17 cellular contexts compared by ENCODE assay signal in the genomic region with DNA sequence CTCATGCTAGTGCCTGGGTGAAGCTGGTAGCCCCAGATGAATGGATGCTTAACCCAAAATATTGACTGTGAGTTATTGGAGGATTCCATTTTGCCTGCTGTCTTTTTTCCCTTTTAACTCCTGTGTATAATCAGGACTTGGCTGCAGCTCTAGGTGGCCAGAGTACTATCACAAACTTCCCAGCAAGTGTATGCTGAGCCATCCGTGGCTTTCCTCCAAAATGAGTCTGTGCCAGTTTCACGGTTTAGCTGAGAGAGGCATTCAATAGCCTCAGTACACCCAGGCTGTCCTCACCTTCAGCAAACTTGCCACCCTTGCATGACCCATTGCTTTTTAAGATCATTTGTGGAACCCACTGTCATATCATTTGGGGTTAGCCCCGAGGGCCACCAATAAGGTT. TPM values are rescaled to one million over a fixed set of nuclear protein-coding genes. Genes with fewer than 3 reads are reported as not detected.
DNase-seq lines count a peak whose midpoint lies in the region; ATAC-seq, FAIRE-seq and TF ChIP-seq lines count a peak whose summit lies in the region.
"Had no signal": no experiment of that assay in that cellular context is flagged by ENCODE, and none has a peak within 500 bp of the region (broad histone marks: within the 10 kb centered on the region; RNA-seq: fewer than 3 reads in every experiment).

No MANE protein-coding gene starts in this region.

- TF ChIP-seq POLR2A in HepG2 (IDR thresholded peaks at IDR 0.05; ENCODE audit: insufficient read depth in 1 of 2, low read depth in 2 of 2, low read length in 2 of 2) (no peak), heart left ventricle (IDR thresholded peaks at IDR 0.05) (no peak), tibial nerve (IDR thresholded peaks at IDR 0.05) (no peak)

- intact Hi-C loops in HepG2 (cut with micrococcal nuclease; ENCODE audit: unreplicated experiment): no loop called here
- intact Hi-C loops in heart left ventricle (cut with DNase I): loop anchor here in 3 of 10 donors (5.0 to 10.0 kb wide), 3 partner anchors 33 to 378 kb away; a partner anchor contains a TSS

- H3K9me3 ChIP-seq in liver (ENCODE audit: control insufficient read depth in 4 of 4, low read length in 3 of 4): no peaks in the 10 kb centered on the region
- no peaks in the 10 kb centered on the region for H3K9me3 ChIP-seq in HepG2 (ENCODE audit: low read length)
- H3K9me3 ChIP-seq in heart left ventricle: no peaks in the 10 kb centered on the region
- H3K9me3 ChIP-seq in muscle layer of colon (ENCODE audit: low read length): no peaks in the 10 kb centered on the region
- H3K9me3 ChIP-seq in tibial nerve: no peaks in the 10 kb centered on the region

- no peak overlapping the region for H3K4me2 ChIP-seq in HepG2 (ENCODE audit: low read depth, low read length)

- in situ Hi-C loops in HepG2 (cut with HindIII; ENCODE audit: extremely low pct_ligation_motif_present, low pct_unique_long_range_greater_than_20kb): no loop called here

- no peaks in the 10 kb centered on the region for H3K79me2 ChIP-seq in HepG2 (ENCODE audit: insufficient read depth, low read length)

- TF ChIP-seq RAD21 in liver (IDR thresholded peaks at IDR 0.05) (peak; percentile 54 to 73), HepG2 (CRISPR knock-in tag; IDR thresholded peaks at IDR 0.05) (no peak)

- H3K36me3 ChIP-seq in liver (ENCODE audit: control insufficient read depth in 4 of 4, insufficient read depth in 3 of 4, low read depth in 1 of 4, low read length in 3 of 4): no peaks in the 10 kb centered on the region
- H3K36me3 ChIP-seq in HepG2 (replicated peaks in 1 of 2; ENCODE audit: control insufficient read depth in 1 of 2, insufficient read depth in 2 of 2, low read length in 2 of 2): no peaks in the 10 kb centered on the region
- no peaks in the 10 kb centered on the region for H3K36me3 ChIP-seq in heart left ventricle
- H3K36me3 ChIP-seq in muscle layer of colon (ENCODE audit: insufficient read depth, low read length): no peaks in the 10 kb centered on the region
- no peaks in the 10 kb centered on the region for H3K36me3 ChIP-seq in tibial nerve

- no peak overlapping the region for H3K27ac ChIP-seq in liver (ENCODE audit: low read depth in 1 of 2, low read length in 2 of 2)
- H3K27ac ChIP-seq in HepG2 (ENCODE audit: extremely low read length, insufficient read depth, low read length): no peak overlapping the region
- peak overlapping the region in 3 of 12 donors; percentile 2 to 47 (median 6) for H3K27ac ChIP-seq in heart left ventricle
- peak overlapping the region; percentile 22 for H3K27ac ChIP-seq in muscle layer of colon (ENCODE audit: low read depth, low read length)
- no peak overlapping the region for H3K27ac ChIP-seq in tibial nerve

- no peaks in the 10 kb centered on the region for H4K20me1 ChIP-seq in HepG2 (ENCODE audit: insufficient read depth, low read length)

- H3K4me3 ChIP-seq in liver (ENCODE audit: low read depth in 1 of 3, low read length in 3 of 3) (no peak overlapping the region), HepG2 (replicated peaks in 1 of 3; ENCODE audit: insufficient read depth in 1 of 3, low read depth in 2 of 3, low read length in 3 of 3) (no peak overlapping the region), heart left ventricle (no peak overlapping the region), muscle layer of colon (ENCODE audit: low read depth in 1 of 2, low read length in 2 of 2) (no peak overlapping the region), tibial nerve (no peak overlapping the region)
- H3K4me3 ChIP-seq: GM12878 had no signal

- no peak overlapping the region for H3K9ac ChIP-seq in liver (ENCODE audit: low read depth in 1 of 2, low read length in 2 of 2)
- H3K9ac ChIP-seq in HepG2 (ENCODE audit: insufficient read depth, low read depth, low read length): no peak overlapping the region
- H3K9ac ChIP-seq in muscle layer of colon (ENCODE audit: low read length): no peak overlapping the region

- CTCF ChIA-PET in HepG2 (lab: Yijun Ruan, JAX; ENCODE audit: low intra/inter-chr PET ratio, low total read pairs): no interaction called here

- TF ChIP-seq CTCF in liver (IDR thresholded peaks at IDR 0.05; ENCODE audit: low read depth, low read length, missing input control) (no peak), HepG2 (CRISPR knock-in tag; IDR thresholded peaks at IDR 0.05) (no peak), heart left ventricle (IDR thresholded peaks at IDR 0.05) (no peak), tibial nerve (IDR thresholded peaks at IDR 0.05) (no peak)

- 41% methylated on average over 3 of the region's 3 CpGs for WGBS in liver
- 43% methylated on average over 3 of the region's 3 CpGs for WGBS in HepG2 (ENCODE audit: low lambda C conversion rate)
- 24 to 41% (median 35%) methylated on average over 3 of the region's 3 CpGs for WGBS in heart left ventricle, 4 donors
- WGBS in tibial nerve, 2 donors: 70 to 77% methylated on average over 3 of the region's 3 CpGs

- BruUV-seq in HepG2 (replicated peaks; lab: Mats Ljungman, UMichigan): no TSS peak

- POLR2A ChIA-PET in HepG2 (lab: Yijun Ruan, JAX): no interaction called here

- DNase-seq in HepG2 (ENCODE audit: low spot score): no peak
- peak in 4 of 5 donors; percentile 56 to 73 (median 63) for DNase-seq in heart left ventricle
- DNase-seq in iPS-NIHi11 (ENCODE audit: low spot score): no peak
- no peak for DNase-seq in tibial nerve (ENCODE audit: low spot score in 2 of 2)
- DNase-seq in epidermal melanocyte (ENCODE audit: insufficient read length, low spot score): no peak
- DNase-seq: HCEC 1CT, IMR-90, Kasumi-1, NCI-H1436 treated with DMSO at 0.1 percent for 48 hours, NCI-H2107, NCI-H226, SHP77 had no signal

- no peak overlapping the region for H2AFZ ChIP-seq in HepG2 (ENCODE audit: low read length)

- no peaks in the 10 kb centered on the region for H3K27me3 ChIP-seq in liver (ENCODE audit: control insufficient read depth in 4 of 4, insufficient read depth in 4 of 4, low read length in 3 of 4)
- H3K27me3 ChIP-seq in HepG2 (ENCODE audit: control insufficient read depth in 1 of 2, insufficient read depth in 2 of 2, low read length in 2 of 2): no peaks in the 10 kb centered on the region
- H3K27me3 ChIP-seq in heart left ventricle: no peaks in the 10 kb centered on the region
- H3K27me3 ChIP-seq in muscle layer of colon (ENCODE audit: control insufficient read depth in 1 of 2, insufficient read depth in 2 of 2, low read length in 2 of 2): no peaks in the 10 kb centered on the region
- H3K27me3 ChIP-seq in tibial nerve: no peaks in the 10 kb centered on the region

- H3K4me1 ChIP-seq in liver (ENCODE audit: control insufficient read depth in 4 of 4, insufficient read depth in 4 of 4, low read length in 3 of 4): peaks cover 0 to 11% (median 6%) of the 10 kb centered on the region in 4 donors
- peaks cover 3% of the 10 kb centered on the region; the same call in 1 of the 2 replicates for H3K4me1 ChIP-seq in HepG2 (ENCODE audit: insufficient read depth, low read length)
- H3K4me1 ChIP-seq in heart left ventricle: peaks cover 0 to 23% (median 8%) of the 10 kb centered on the region in 12 donors
- peaks cover 47% of the 10 kb centered on the region for H3K4me1 ChIP-seq in muscle layer of colon (ENCODE audit: insufficient read depth, low read length)
- peaks cover 0 to 4% (median 0%) of the 10 kb centered on the region in 4 donors for H3K4me1 ChIP-seq in tibial nerve

- FAIRE-seq in HepG2 (lab: Jason Lieb, UNC): no peak
- FAIRE-seq: GM12878, GM18507 had no signal

- ATAC-seq in HepG2 (no peak), heart left ventricle (peak; percentile 81 to 84 (median 82))
- ATAC-seq: GM12878 had no signal

- no peak for TF ChIP-seq EP300 in HepG2 (IDR thresholded peaks at IDR 0.05; ENCODE audit: low read depth in 2 of 2, low read length in 2 of 2)
- no peak for TF ChIP-seq EP300 in HepG2 (CRISPR knock-in tag; IDR thresholded peaks at IDR 0.05; ENCODE audit: borderline replicate concordance)
- no peak for TF ChIP-seq EP300 in tibial nerve (IDR thresholded peaks at IDR 0.05)

TF ChIP-seq in liver, 16 proteins besides CTCF, POLR2A, EP300 and RAD21 (continues in another document):
- TF ChIP-seq YY1 (IDR thresholded peaks at IDR 0.05): peak; percentile 74

TF ChIP-seq in HepG2, 621 proteins besides CTCF, POLR2A, EP300 and RAD21 (continues in another document):
- no peak for TF ChIP-seq ISX (CRISPR knock-in tag; conservative IDR thresholded peaks at IDR 0.05)
- no peak for TF ChIP-seq ARNT (IDR thresholded peaks at IDR 0.05)
- TF ChIP-seq ZNF674 (CRISPR knock-in tag; IDR thresholded peaks at IDR 0.05; ENCODE audit: low read depth): no peak
- no peak for TF ChIP-seq IRF2 (CRISPR knock-in tag; IDR thresholded peaks at IDR 0.05)
- no peak for TF ChIP-seq ZNF335 (CRISPR knock-in tag; IDR thresholded peaks at IDR 0.05)

RNA-seq across cellular contexts. Expression of a gene that starts 5.3 kb away (rescaled TPM):
- total RNA-seq in liver (1 to 10 TPM in 1 of 2 donors, under 1 TPM in 1; 0.42 to 4.6 TPM), HepG2 (2016; rRNA removed; fragmentation: Illumina TruSeq; extraction: Trizol) (not detected in 2 replicates), heart left ventricle (10 to 100 TPM; 20.5 to 74.1 (median 35.0) TPM), tibial nerve (10 to 100 TPM; 21.3 to 81.5 (median 40.0) TPM)
- polyA plus RNA-seq in liver (1 to 10 TPM; 1.3 to 5.0 TPM), HepG2 (2011; rRNA removed) (0.04 TPM in 1 of 2 replicates, not detected in the other), heart left ventricle (10 to 100 TPM; 15.1 to 67.6 TPM)
- not detected in 2 replicates for total RNA-seq in HepG2 (2016; cell fraction: cytosol; rRNA removed; fragmentation: Illumina TruSeq; extraction: Trizol; ENCODE audit: low read depth)
- not detected in 2 replicates for total RNA-seq in HepG2 (2016; cell fraction: insoluble cytoplasmic fraction; rRNA removed; fragmentation: Illumina TruSeq; extraction: Trizol)
- not detected in 2 replicates for total RNA-seq in HepG2 (2016; cell fraction: membrane; rRNA removed; fragmentation: Illumina TruSeq; extraction: Trizol)
- total RNA-seq in HepG2 (2016; cell fraction: nucleus; rRNA removed; fragmentation: Illumina TruSeq; extraction: Trizol): not detected in 2 replicates
- polyA plus RNA-seq in HepG2 (2011; cell fraction: cytosol; rRNA removed): not detected in 2 replicates
- polyA plus RNA-seq in HepG2 (2011; cell fraction: nucleus; rRNA removed): not detected in 2 replicates
- not detected in 2 replicates for polyA plus RNA-seq in HepG2 (2012)
- polyA plus RNA-seq in HepG2 (2016; cell fraction: cytosol; fragmentation: Illumina TruSeq; extraction: Trizol; ENCODE audit: low read depth): not detected in 2 replicates
- polyA plus RNA-seq in HepG2 (2016; cell fraction: insoluble cytoplasmic fraction; fragmentation: Illumina TruSeq; extraction: Trizol; ENCODE audit: low read depth): not detected in 2 replicates
- not detected in 2 replicates for polyA plus RNA-seq in HepG2 (2016; cell fraction: membrane; fragmentation: Illumina TruSeq; extraction: Trizol; ENCODE audit: low read depth)
- not detected in 2 replicates for polyA plus RNA-seq in HepG2 (2016; cell fraction: nucleus; fragmentation: Illumina TruSeq; extraction: Trizol; ENCODE audit: insufficient read depth, low read depth)
- not detected in 2 replicates for polyA minus RNA-seq in HepG2 (2011; rRNA and poly(A)+ RNA removed; ENCODE audit: low replicate concordance)
- polyA minus RNA-seq in HepG2 (2011; cell fraction: cytosol; rRNA and poly(A)+ RNA removed): not detected in 2 replicates
- not detected in 2 replicates for polyA minus RNA-seq in HepG2 (2011; cell fraction: nucleus; rRNA and poly(A)+ RNA removed)
- total RNA-seq: A673, IMR-90 had no signal
- polyA plus RNA-seq: IMR-90 had no signal

Comparison
In these comparisons a context has a peak if more than half of its experiments do, and no peak if none do; other contexts are left out.
1. DNase-seq: peak in heart left ventricle (4 of 5); none in HepG2 (single experiment), iPS-NIHi11 (single experiment), tibial nerve (0 of 2) and epidermal melanocyte (single experiment).